ENCODE assay signal across 22 cellular contexts in genomic region chr4:118931791-118932190, GRCh38. TPM values are rescaled to one million over a fixed set of nuclear protein-coding genes. Genes with fewer than 3 reads are reported as not detected.
DNase-seq lines count a peak whose midpoint lies in the region; ATAC-seq and TF ChIP-seq lines count a peak whose summit lies in the region.
"Had no signal": no experiment of that assay in that cellular context is flagged by ENCODE, and none has a peak within 500 bp of the region (broad histone marks: within the 10 kb centered on the region; RNA-seq: fewer than 3 reads in every experiment).

No MANE protein-coding gene starts in this region.

- in situ Hi-C loops in transverse colon (cut with MboI; ENCODE audit: low pct_ligation_motif_present in 1 of 4, low pct_unique_long_range_greater_than_20kb in 1 of 4, low sequenced_read_pairs in 3 of 4): no loop called here

- no peaks in the 10 kb centered on the region for H3K9me3 ChIP-seq in sigmoid colon
- no peaks in the 10 kb centered on the region for H3K9me3 ChIP-seq in transverse colon
- H3K9me3 ChIP-seq: A549, BE2C, HAP-1 had no signal

- no peak for TF ChIP-seq EP300 in sigmoid colon (IDR thresholded peaks at IDR 0.05)
- TF ChIP-seq EP300 in transverse colon (IDR thresholded peaks at IDR 0.05; ENCODE audit: low read depth): no peak

- H3K4me3 ChIP-seq in coronary artery (no peak overlapping the region), sigmoid colon (no peak overlapping the region), transverse colon (no peak overlapping the region)
- H3K4me3 ChIP-seq: A549, GM12878, GM23338, HAP-1 had no signal

- 76 to 80% methylated on average over 2 of the region's 2 CpGs for WGBS in sigmoid colon, 2 donors
- 57 to 77% methylated on average over 1 to 2 of the region's 2 CpGs for WGBS in transverse colon (ENCODE audit: low coverage in 1 of 2), 2 donors

- ATAC-seq in GM21390 (IDR thresholded peaks at IDR 0.05; ENCODE audit: unreplicated experiment): no peak
- ATAC-seq: A549, GM12878, GM23338, Panc1 had no signal

- H3K27me3 ChIP-seq in sigmoid colon (no peaks in the 10 kb centered on the region), transverse colon (no peaks in the 10 kb centered on the region)
- H3K27me3 ChIP-seq: BE2C had no signal

- H3K36me3 ChIP-seq in sigmoid colon (no peaks in the 10 kb centered on the region), transverse colon (no peaks in the 10 kb centered on the region)
- H3K36me3 ChIP-seq: HAP-1 had no signal

- TF ChIP-seq CTCF in VCaP (conservative IDR thresholded peaks at IDR 0.05) (no peak), coronary artery (IDR thresholded peaks at IDR 0.05) (no peak), sigmoid colon (IDR thresholded peaks at IDR 0.05) (no peak), transverse colon (IDR thresholded peaks at IDR 0.05) (no peak)

- TF ChIP-seq POLR2A in sigmoid colon (IDR thresholded peaks at IDR 0.05): no peak
- TF ChIP-seq POLR2A in transverse colon (IDR thresholded peaks at IDR 0.05): no peak

- H3K27ac ChIP-seq in VCaP (peak overlapping the region; percentile 19; the same call in 1 of the 2 replicates), coronary artery (peak overlapping the region; percentile 52 to 70), sigmoid colon (peak overlapping the region; percentile 69 to 90 (median 87)), transverse colon (peak overlapping the region; percentile 8 to 44 (median 30))
- H3K27ac ChIP-seq: A549 had no signal

- DNase-seq in coronary artery (ENCODE audit: low spot score) (no peak), sigmoid colon (no peak), transverse colon (no peak), NCI-H82 treated with DMSO at 0.1 percent for 48 hours (lab: John Stamatoyannopoulos, UW; ENCODE audit: unreplicated experiment) (no peak), activated T-cell treated with anti-CD3 and anti-CD28 coated beads for 4 hours (no peak)
- DNase-seq: BE2C; CD4-positive, CD25-positive, alpha-beta regulatory T cell; KG1; NCI-H1092; NCI-H1436; NCI-H187 treated with DMSO at 0.1 percent for 48 hours; NCI-H2107; NCI-H524; NCI-H774; SIG-M5 had no signal

- intact Hi-C loops in sigmoid colon (cut with DNase I) (no loop called here), transverse colon (cut with DNase I; ENCODE audit: low total_unique reads) (no loop called here)

- H3K4me1 ChIP-seq in sigmoid colon (peaks cover 0 to 98% (median 69%) of the 10 kb centered on the region in 4 donors), transverse colon (peaks cover 0 to 14% (median 2%) of the 10 kb centered on the region in 4 donors)
- H3K4me1 ChIP-seq: A549, HAP-1 had no signal

RNA-seq across cellular contexts. Expression of gene SYNPO2, which starts 43.1 kb away (rescaled TPM):
- total RNA-seq in sigmoid colon: 1,000 to 10,000 TPM in 3 of 4 donors, 100 to 1,000 TPM in 1; 611 to 1,591 (median 1,204) TPM
- polyA plus RNA-seq in sigmoid colon: 10 to 100 TPM in 1 of 3 donors, 1 to 10 TPM in 2; 2.1 to 34.6 (median 9.0) TPM
- total RNA-seq in transverse colon: 100 to 1,000 TPM in 3 of 4 donors, 10 to 100 TPM in 1; 99.7 to 400 (median 145) TPM

Comparison
In these comparisons a context has a peak if more than half of its experiments do, and no peak if none do; other contexts are left out.
1. H3K27ac ChIP-seq: peak in every context shown above with its lines; median percentile 87 in sigmoid colon; 61 in coronary artery; 30 in transverse colon; 19 in VCaP.